In genomic region chr3:135967867-135968266, GRCh38 we compare ENCODE assay signal across 2 cellular contexts.
TF ChIP-seq lines count a peak whose summit lies in the region.

No MANE protein-coding gene starts in this region.

TF ChIP-seq in IMR-90, 13 proteins besides CTCF, POLR2A, EP300 and RAD21:
- no peak for TF ChIP-seq MXI1 (IDR thresholded peaks at IDR 0.05; ENCODE audit: borderline replicate concordance, low read depth, low read length)
- TF ChIP-seq RFX5 (IDR thresholded peaks at IDR 0.05; ENCODE audit: low read depth, low read length), result no peak
TF ChIP-seq in IMR-90: peak in this region for 0.

TF ChIP-seq in HepG2, 621 proteins besides CTCF, POLR2A, EP300 and RAD21:
- TF ChIP-seq ZSCAN20 (CRISPR knock-in tag; IDR thresholded peaks at IDR 0.05; ENCODE audit: borderline replicate concordance), result no peak
- TF ChIP-seq KLF12 (CRISPR knock-in tag; IDR thresholded peaks at IDR 0.05; ENCODE audit: borderline replicate concordance), result no peak
- TF ChIP-seq ZFP36L2 (CRISPR knock-in tag; IDR thresholded peaks at IDR 0.05), result no peak
- no peak for TF ChIP-seq ZNF329 (CRISPR knock-in tag; IDR thresholded peaks at IDR 0.05; ENCODE audit: low read depth)
- TF ChIP-seq U2AF1 (optimal IDR thresholded peaks at IDR 0.05; ENCODE audit: low read depth, low read length), result no peak
- no peak for TF ChIP-seq HIC2 (CRISPR knock-in tag; IDR thresholded peaks at IDR 0.05; ENCODE audit: low read depth)
- no peak for TF ChIP-seq RBFOX2 (IDR thresholded peaks at IDR 0.05; ENCODE audit: low read depth, low read length)
- TF ChIP-seq ARNT2 (CRISPR knock-in tag; IDR thresholded peaks at IDR 0.05; ENCODE audit: low read depth), result no peak
- no peak for TF ChIP-seq ZNF282 (IDR thresholded peaks at IDR 0.05; ENCODE audit: partially characterized antibody)
- no peak for TF ChIP-seq ZSCAN21 (CRISPR knock-in tag; IDR thresholded peaks at IDR 0.05; ENCODE audit: borderline replicate concordance)
- no peak for TF ChIP-seq ZNF512B (CRISPR knock-in tag; IDR thresholded peaks at IDR 0.05; ENCODE audit: borderline replicate concordance)
- no peak for TF ChIP-seq ATF2 (CRISPR knock-in tag; IDR thresholded peaks at IDR 0.05)
- TF ChIP-seq TAF1 (CRISPR knock-in tag; IDR thresholded peaks at IDR 0.05), result no peak
- TF ChIP-seq ZNF691 (CRISPR knock-in tag; IDR thresholded peaks at IDR 0.05; ENCODE audit: borderline replicate concordance, low read depth), result no peak
- TF ChIP-seq ZNF101 (CRISPR knock-in tag; IDR thresholded peaks at IDR 0.05; ENCODE audit: borderline replicate concordance, low read depth), result no peak
- no peak for TF ChIP-seq ARNTL (CRISPR knock-in tag; IDR thresholded peaks at IDR 0.05)
TF ChIP-seq in HepG2: peak in this region for 0.
